12 cellular contexts compared by ENCODE assay signal in genomic region chr22:30838111-30838510, GRCh38.
"Had no signal": no experiment of that assay in that cellular context is flagged by ENCODE, and none has a peak within 500 bp of the region (broad histone marks: within the 10 kb centered on the region; RNA-seq: fewer than 3 reads in every experiment).

No MANE protein-coding gene starts in this region.

- DNase-seq: activated CD4-positive, alpha-beta memory T cell treated with anti-CD3 and anti-CD28 coated beads, Interleukin-2, amount 10 ng/mL, durations not matched to agents 7 days and 5 days; activated CD8-positive, alpha-beta memory T cell treated with anti-CD3 and anti-CD28 coated beads, Interleukin-2, amount 50 U/mL, for 4 hours; activated naive CD4-positive, alpha-beta T cell treated with anti-CD3 and anti-CD28 coated beads for 36 hours; dermis blood vessel endothelial cell; endodermal cell; kidney glomerular epithelial cell; ovary; stimulated activated CD4-positive, alpha-beta T cell treated with anti-CD3 and anti-CD28 coated beads, Interleukin-15, amount 100 ng/mL, for 24 hours; stimulated activated CD4-positive, alpha-beta T cell treated with anti-CD3 and anti-CD28 coated beads, Interleukin-4, amount 100 ng/mL, for 4 hours; stimulated activated naive CD8-positive, alpha-beta T cell treated with anti-CD3 and anti-CD28 coated beads, Interleukin-15, amount 100 ng/mL, for 72 hours; T1000 had no signal

- H3K27me3 ChIP-seq: ovary, SJSA1 had no signal

- H3K9me3 ChIP-seq: ovary, SJSA1 had no signal

- H3K4me1 ChIP-seq: SJSA1 had no signal

- H3K27me3 Mint-ChIP-seq: stimulated activated naive CD8-positive, alpha-beta T cell treated with anti-CD3 and anti-CD28 coated beads, Interleukin-15, amount 100 ng/mL, for 72 hours had no signal

- H3K4me3 Mint-ChIP-seq: activated CD4-positive, alpha-beta memory T cell treated with anti-CD3 and anti-CD28 coated beads, Interleukin-2, amount 10 ng/mL, durations not matched to agents 7 days and 5 days; activated naive CD4-positive, alpha-beta T cell treated with anti-CD3 and anti-CD28 coated beads for 36 hours; endodermal cell; stimulated activated naive CD8-positive, alpha-beta T cell treated with anti-CD3 and anti-CD28 coated beads, Interleukin-15, amount 100 ng/mL, for 72 hours had no signal

- ATAC-seq: stimulated activated naive CD8-positive, alpha-beta T cell treated with anti-CD3 and anti-CD28 coated beads, Interleukin-15, amount 100 ng/mL, for 72 hours had no signal

- H3K27ac Mint-ChIP-seq: activated CD4-positive, alpha-beta memory T cell treated with anti-CD3 and anti-CD28 coated beads, Interleukin-2, amount 10 ng/mL, durations not matched to agents 7 days and 5 days; activated naive CD4-positive, alpha-beta T cell treated with anti-CD3 and anti-CD28 coated beads for 36 hours; endodermal cell; stimulated activated naive CD8-positive, alpha-beta T cell treated with anti-CD3 and anti-CD28 coated beads, Interleukin-15, amount 100 ng/mL, for 72 hours had no signal

- H3K4me3 ChIP-seq: ovary, SJSA1 had no signal

- H3K36me3 ChIP-seq: ovary, SJSA1 had no signal

- H3K4me1 Mint-ChIP-seq: endodermal cell; stimulated activated naive CD8-positive, alpha-beta T cell treated with anti-CD3 and anti-CD28 coated beads, Interleukin-15, amount 100 ng/mL, for 72 hours had no signal

- H3K27ac ChIP-seq: ovary, SJSA1 had no signal
